In genomic region chr5:17065468-17065867, GRCh38 we compare ENCODE assay signal across 19 cellular contexts.
"Had no signal": no experiment of that assay in that cellular context is flagged by ENCODE, and none has a peak within 500 bp of the region (broad histone marks: within the 10 kb centered on the region; RNA-seq: fewer than 3 reads in every experiment).

No MANE protein-coding gene starts in this region.

- H3K27ac Mint-ChIP-seq: memory B cell; natural killer cell treated with Interleukin-12 subunit alpha and Interleukin-12 subunit beta and Interleukin-15 and Interleukin-18, amount 100 ng/mL, for 72 hours; stimulated activated effector memory CD8-positive, alpha-beta T cell treated with anti-CD3 and anti-CD28 coated beads, Interleukin-12 subunit alpha, Interleukin-12 subunit beta, amount 100 ng/mL, for 72 hours; stimulated activated naive CD8-positive, alpha-beta T cell treated with anti-CD3 and anti-CD28 coated beads, Interleukin-15, Interleukin-2, amounts not matched to agents 100 ng/mL and 50 ng/mL, for 24 hours had no signal

- H3K9me3 Mint-ChIP-seq: memory B cell; stimulated activated naive CD8-positive, alpha-beta T cell treated with anti-CD3 and anti-CD28 coated beads, Interleukin-15, Interleukin-2, amounts not matched to agents 100 ng/mL and 50 ng/mL, for 24 hours had no signal

- H3K9me3 ChIP-seq: heart left ventricle, lower lobe of right lung, psoas muscle had no signal

- H3K27me3 ChIP-seq: heart left ventricle, tibial nerve had no signal

- H3K27me3 Mint-ChIP-seq: memory B cell; natural killer cell treated with Interleukin-12 subunit alpha and Interleukin-12 subunit beta and Interleukin-15 and Interleukin-18, amount 100 ng/mL, for 72 hours; stimulated activated naive CD8-positive, alpha-beta T cell treated with anti-CD3 and anti-CD28 coated beads, Interleukin-15, Interleukin-2, amounts not matched to agents 100 ng/mL and 50 ng/mL, for 24 hours had no signal

- H3K4me3 ChIP-seq: coronary artery, heart left ventricle, lower lobe of right lung, psoas muscle, tibial nerve had no signal

- H3K4me1 ChIP-seq: lower lobe of right lung, psoas muscle, tibial nerve had no signal

- H3K36me3 Mint-ChIP-seq: memory B cell; natural killer cell treated with Interleukin-12 subunit alpha and Interleukin-12 subunit beta and Interleukin-15 and Interleukin-18, amount 100 ng/mL, for 72 hours; stimulated activated effector memory CD8-positive, alpha-beta T cell treated with anti-CD3 and anti-CD28 coated beads, Interleukin-12 subunit alpha, Interleukin-12 subunit beta, amount 100 ng/mL, for 72 hours had no signal

- H3K36me3 ChIP-seq: heart left ventricle, lower lobe of right lung, tibial nerve had no signal

- DNase-seq: central memory CD4-positive, alpha-beta T cell; effector CD4-positive, alpha-beta T cell; islet precursor cell; lower lobe of right lung; midbrain; occipital lobe; psoas muscle; retina; small intestine; stimulated activated CD4-positive, alpha-beta T cell treated with anti-CD3 and anti-CD28 coated beads, Interleukin-12 subunit alpha, Interleukin-12 subunit beta, amount 100 ng/mL, for 4 hours; stimulated activated CD8-positive, alpha-beta memory T cell treated with anti-CD3 and anti-CD28 coated beads, Interleukin-4, amount 100 ng/mL, for 48 hours had no signal

- H3K4me1 Mint-ChIP-seq: memory B cell; stimulated activated effector memory CD8-positive, alpha-beta T cell treated with anti-CD3 and anti-CD28 coated beads, Interleukin-12 subunit alpha, Interleukin-12 subunit beta, amount 100 ng/mL, for 72 hours had no signal

- ATAC-seq: left lobe of liver; lower lobe of right lung; natural killer cell treated with Interleukin-12 subunit alpha and Interleukin-12 subunit beta and Interleukin-15 and Interleukin-18, amount 100 ng/mL, for 72 hours; psoas muscle; stimulated activated effector memory CD8-positive, alpha-beta T cell treated with anti-CD3 and anti-CD28 coated beads, Interleukin-12 subunit alpha, Interleukin-12 subunit beta, amount 100 ng/mL, for 72 hours had no signal

- H3K27ac ChIP-seq: coronary artery, heart left ventricle, lower lobe of right lung, psoas muscle, tibial nerve had no signal

- H3K4me3 Mint-ChIP-seq: memory B cell; natural killer cell treated with Interleukin-12 subunit alpha and Interleukin-12 subunit beta and Interleukin-15 and Interleukin-18, amount 100 ng/mL, for 72 hours; stimulated activated effector memory CD8-positive, alpha-beta T cell treated with anti-CD3 and anti-CD28 coated beads, Interleukin-12 subunit alpha, Interleukin-12 subunit beta, amount 100 ng/mL, for 72 hours; stimulated activated naive CD8-positive, alpha-beta T cell treated with anti-CD3 and anti-CD28 coated beads, Interleukin-15, Interleukin-2, amounts not matched to agents 100 ng/mL and 50 ng/mL, for 24 hours had no signal
